Comparison of ENCODE assay signal across 8 cellular contexts in the genomic region with DNA sequence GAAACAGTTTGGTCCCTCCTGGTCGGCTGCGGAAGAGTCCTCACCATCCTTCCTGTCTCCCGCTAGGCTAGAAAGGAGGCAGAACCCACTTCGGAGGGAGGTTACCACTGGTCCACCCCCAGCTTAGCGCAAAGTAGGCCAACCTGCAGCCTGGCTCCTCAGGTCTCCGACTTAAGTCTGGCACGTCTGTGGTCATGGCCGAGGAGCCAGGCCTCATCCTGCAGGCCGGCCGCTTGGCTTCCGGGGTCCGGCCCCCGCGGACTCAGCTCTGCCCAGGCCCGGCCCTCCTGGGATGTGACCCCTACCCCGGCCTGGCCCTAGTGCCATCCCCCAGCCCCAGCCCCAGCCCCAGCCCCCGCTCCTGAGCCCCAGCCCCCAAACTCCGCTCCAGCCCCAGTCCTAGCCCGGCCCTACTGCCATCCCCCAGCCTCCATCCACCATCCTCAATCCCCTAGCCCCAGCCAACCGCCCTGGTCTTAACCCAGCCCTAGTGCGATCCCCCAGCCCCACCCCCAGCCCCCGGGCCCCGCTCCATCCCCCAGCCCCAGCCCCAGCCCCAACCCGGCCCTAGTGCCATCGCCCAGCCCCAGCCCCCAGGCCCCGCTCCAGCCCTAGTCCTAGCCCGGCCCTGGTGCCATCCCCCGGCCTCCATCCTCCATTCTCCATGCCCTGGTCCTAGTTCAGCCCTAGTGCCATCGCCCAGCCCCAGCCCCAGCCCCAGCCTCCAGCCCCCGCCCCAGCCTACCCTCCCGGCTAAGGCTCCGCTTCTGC. TPM values are rescaled to one million over a fixed set of nuclear protein-coding genes. Genes with fewer than 3 reads are reported as not detected.
DNase-seq lines count a peak whose midpoint lies in the region; ATAC-seq and TF ChIP-seq lines count a peak whose summit lies in the region.

No MANE protein-coding gene starts in this region.

- H3K27me3 Mint-ChIP-seq in neural progenitor cell (ENCODE audit: insufficient read depth, low read depth) = no peaks in the 10 kb centered on the region

- H3K4me2 ChIP-seq in neural progenitor cell = peak overlapping the region; percentile 98

- H3K9me3 ChIP-seq in neural progenitor cell (ENCODE audit: low read depth) = no peaks in the 10 kb centered on the region

- H4K20me1 ChIP-seq in neural progenitor cell (ENCODE audit: low read depth) = no peaks in the 10 kb centered on the region

- H3K9ac ChIP-seq in neural progenitor cell = peak overlapping the region; percentile 89

- H3K4me3 ChIP-seq in neural progenitor cell = peak overlapping the region; percentile 91

- H3K4me3 Mint-ChIP-seq in neural progenitor cell = peak overlapping the region; percentile 92

- TF ChIP-seq CTCF in neural progenitor cell (IDR thresholded peaks at IDR 0.05) = no peak

- peak overlapping the region; percentile 81 for H2AFZ ChIP-seq in neural progenitor cell (replicated peaks)

- no peak overlapping the region for H3K27ac Mint-ChIP-seq in neural progenitor cell

- DNase-seq in GDM1 (lab: John Stamatoyannopoulos, UW) (peak; percentile 39), UCSD-AML1 (lab: John Stamatoyannopoulos, UW; ENCODE audit: unreplicated experiment) (peak; percentile 56), fibroblast of peridontal ligament (ENCODE audit: extremely low read depth) (peak; percentile 25), neural progenitor cell (ENCODE audit: low spot score) (peak; percentile 36)
- DNase-seq in activated CD4-positive, CD25-positive, alpha-beta regulatory T cell treated with anti-CD3 and anti-CD28 coated beads, Interleukin-2, amount 50 U/mL, for 72 hours = no peak

- peaks cover 24% of the 10 kb centered on the region for H3F3A ChIP-seq in neural progenitor cell (ENCODE audit: low read depth)

- peaks cover 24% of the 10 kb centered on the region for H3K79me2 ChIP-seq in neural progenitor cell (ENCODE audit: low read depth)

- ATAC-seq in HG03196 (IDR thresholded peaks at IDR 0.05; ENCODE audit: unreplicated experiment) = peak; percentile 12
- no peak for ATAC-seq in GM18858 (IDR thresholded peaks at IDR 0.05; ENCODE audit: unreplicated experiment)
- ATAC-seq in GM21723 (IDR thresholded peaks at IDR 0.05; ENCODE audit: unreplicated experiment) = no peak

- H3K27ac ChIP-seq in neural progenitor cell = no peak overlapping the region

- peaks cover 10% of the 10 kb centered on the region for H3K36me3 Mint-ChIP-seq in neural progenitor cell

- no peaks in the 10 kb centered on the region for H3K27me3 ChIP-seq in neural progenitor cell

- no peaks in the 10 kb centered on the region for H3K4me1 ChIP-seq in neural progenitor cell

- H3K4me1 Mint-ChIP-seq in neural progenitor cell = peaks cover 10% of the 10 kb centered on the region

- peaks cover 5% of the 10 kb centered on the region for H3K36me3 ChIP-seq in neural progenitor cell

- H3K9me3 Mint-ChIP-seq in neural progenitor cell = no peaks in the 10 kb centered on the region

RNA-seq across cellular contexts. Expression of a gene that starts 0.6 kb away (rescaled TPM):
- 39.6 and 42.4 TPM in 2 replicates for total RNA-seq in neural progenitor cell (ENCODE audit: low replicate concordance)

RNA-seq across cellular contexts. Expression of a gene that starts 11.7 kb away (rescaled TPM):
- total RNA-seq in neural progenitor cell (ENCODE audit: low replicate concordance) = 40.9 and 42.2 TPM in 2 replicates

RNA-seq across cellular contexts. Expression of a gene that starts 11.9 kb away (rescaled TPM):
- 10.8 and 25.2 TPM in 2 replicates for total RNA-seq in neural progenitor cell (ENCODE audit: low replicate concordance)

RNA-seq across cellular contexts. Expression of a gene that starts 20.4 kb away (rescaled TPM):
- total RNA-seq in neural progenitor cell (ENCODE audit: low replicate concordance) = 12.2 and 19.0 TPM in 2 replicates
